1 cellular context compared by ENCODE assay signal in the genomic region with DNA sequence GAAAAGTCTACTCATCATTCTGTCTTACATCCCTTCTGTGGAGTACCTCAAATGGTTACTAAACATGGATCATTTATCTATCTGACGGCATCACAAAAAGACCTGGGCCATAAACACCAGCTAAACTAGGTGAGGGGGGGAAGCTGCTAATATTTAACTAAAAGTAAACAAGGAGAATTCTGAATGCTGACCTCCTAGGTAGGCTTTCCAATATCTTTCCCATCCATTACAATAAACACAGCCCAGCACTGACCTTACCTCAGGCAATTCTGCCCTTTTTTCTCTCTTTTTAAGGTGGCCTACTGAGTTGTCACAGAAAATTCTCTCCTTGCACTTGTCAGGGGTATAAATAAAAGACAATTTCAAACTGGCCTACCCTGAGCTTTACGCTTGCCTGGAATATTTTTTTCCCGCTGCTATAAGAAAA.
TF ChIP-seq lines count a peak whose summit lies in the region.

No MANE protein-coding gene starts in this region.

TF ChIP-seq in HepG2, 621 proteins besides CTCF, POLR2A, EP300 and RAD21 (continued from another document and continues in another):
- TF ChIP-seq, protein P1, sequence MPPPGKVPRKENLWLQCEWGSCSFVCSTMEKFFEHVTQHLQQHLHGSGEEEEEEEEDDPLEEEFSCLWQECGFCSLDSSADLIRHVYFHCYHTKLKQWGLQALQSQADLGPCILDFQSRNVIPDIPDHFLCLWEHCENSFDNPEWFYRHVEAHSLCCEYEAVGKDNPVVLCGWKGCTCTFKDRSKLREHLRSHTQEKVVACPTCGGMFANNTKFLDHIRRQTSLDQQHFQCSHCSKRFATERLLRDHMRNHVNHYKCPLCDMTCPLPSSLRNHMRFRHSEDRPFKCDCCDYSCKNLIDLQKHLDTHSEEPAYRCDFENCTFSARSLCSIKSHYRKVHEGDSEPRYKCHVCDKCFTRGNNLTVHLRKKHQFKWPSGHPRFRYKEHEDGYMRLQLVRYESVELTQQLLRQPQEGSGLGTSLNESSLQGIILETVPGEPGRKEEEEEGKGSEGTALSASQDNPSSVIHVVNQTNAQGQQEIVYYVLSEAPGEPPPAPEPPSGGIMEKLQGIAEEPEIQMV (CRISPR knock-in tag; IDR thresholded peaks at IDR 0.05; ENCODE audit: low read depth) = no peak
- TF ChIP-seq ZFP62 (CRISPR knock-in tag; IDR thresholded peaks at IDR 0.05) = no peak
- TF ChIP-seq ZIK1 (CRISPR knock-in tag; IDR thresholded peaks at IDR 0.05; ENCODE audit: borderline replicate concordance, low read depth) = no peak
- TF ChIP-seq ZNF841 (CRISPR knock-in tag; IDR thresholded peaks at IDR 0.05; ENCODE audit: borderline replicate concordance) = no peak
- TF ChIP-seq, protein P2, sequence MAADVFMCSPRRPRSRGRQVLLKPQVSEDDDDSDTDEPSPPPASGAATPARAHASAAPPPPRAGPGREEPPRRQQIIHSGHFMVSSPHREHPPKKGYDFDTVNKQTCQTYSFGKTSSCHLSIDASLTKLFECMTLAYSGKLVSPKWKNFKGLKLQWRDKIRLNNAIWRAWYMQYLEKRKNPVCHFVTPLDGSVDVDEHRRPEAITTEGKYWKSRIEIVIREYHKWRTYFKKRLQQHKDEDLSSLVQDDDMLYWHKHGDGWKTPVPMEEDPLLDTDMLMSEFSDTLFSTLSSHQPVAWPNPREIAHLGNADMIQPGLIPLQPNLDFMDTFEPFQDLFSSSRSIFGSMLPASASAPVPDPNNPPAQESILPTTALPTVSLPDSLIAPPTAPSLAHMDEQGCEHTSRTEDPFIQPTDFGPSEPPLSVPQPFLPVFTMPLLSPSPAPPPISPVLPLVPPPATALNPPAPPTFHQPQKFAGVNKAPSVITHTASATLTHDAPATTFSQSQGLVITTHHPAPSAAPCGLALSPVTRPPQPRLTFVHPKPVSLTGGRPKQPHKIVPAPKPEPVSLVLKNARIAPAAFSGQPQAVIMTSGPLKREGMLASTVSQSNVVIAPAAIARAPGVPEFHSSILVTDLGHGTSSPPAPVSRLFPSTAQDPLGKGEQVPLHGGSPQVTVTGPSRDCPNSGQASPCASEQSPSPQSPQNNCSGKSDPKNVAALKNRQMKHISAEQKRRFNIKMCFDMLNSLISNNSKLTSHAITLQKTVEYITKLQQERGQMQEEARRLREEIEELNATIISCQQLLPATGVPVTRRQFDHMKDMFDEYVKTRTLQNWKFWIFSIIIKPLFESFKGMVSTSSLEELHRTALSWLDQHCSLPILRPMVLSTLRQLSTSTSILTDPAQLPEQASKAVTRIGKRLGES (CRISPR knock-in tag; IDR thresholded peaks at IDR 0.05; ENCODE audit: borderline replicate concordance) = no peak
- TF ChIP-seq ZNF274 (CRISPR knock-in tag; IDR thresholded peaks at IDR 0.05) = no peak
- TF ChIP-seq, protein P3, sequence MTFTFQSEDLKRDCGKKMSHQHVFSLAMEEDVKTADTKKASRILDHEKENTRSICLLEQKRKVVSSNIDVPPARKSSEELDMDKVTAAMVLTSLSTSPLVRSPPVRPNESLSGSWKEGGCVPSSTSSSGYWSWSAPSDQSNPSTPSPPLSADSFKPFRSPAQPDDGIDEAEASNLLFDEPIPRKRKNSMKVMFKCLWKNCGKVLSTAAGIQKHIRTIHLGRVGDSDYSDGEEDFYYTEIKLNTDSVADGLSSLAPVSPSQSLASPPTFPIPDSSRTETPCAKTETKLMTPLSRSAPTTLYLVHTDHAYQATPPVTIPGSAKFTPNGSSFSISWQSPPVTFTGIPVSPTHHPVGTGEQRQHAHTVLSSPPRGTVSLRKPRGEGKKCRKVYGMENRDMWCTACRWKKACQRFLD (CRISPR knock-in tag; IDR thresholded peaks at IDR 0.05; ENCODE audit: borderline replicate concordance) = no peak
- peak; percentile 97 for TF ChIP-seq FOXA3 (CRISPR knock-in tag; IDR thresholded peaks at IDR 0.05)
- TF ChIP-seq HOXA7 (CRISPR knock-in tag; IDR thresholded peaks at IDR 0.05) = no peak
- no peak for TF ChIP-seq ZNF251 (CRISPR knock-in tag; IDR thresholded peaks at IDR 0.05)
- TF ChIP-seq TCF7 (IDR thresholded peaks at IDR 0.05; ENCODE audit: low read depth) = no peak
- TF ChIP-seq, protein P4, sequence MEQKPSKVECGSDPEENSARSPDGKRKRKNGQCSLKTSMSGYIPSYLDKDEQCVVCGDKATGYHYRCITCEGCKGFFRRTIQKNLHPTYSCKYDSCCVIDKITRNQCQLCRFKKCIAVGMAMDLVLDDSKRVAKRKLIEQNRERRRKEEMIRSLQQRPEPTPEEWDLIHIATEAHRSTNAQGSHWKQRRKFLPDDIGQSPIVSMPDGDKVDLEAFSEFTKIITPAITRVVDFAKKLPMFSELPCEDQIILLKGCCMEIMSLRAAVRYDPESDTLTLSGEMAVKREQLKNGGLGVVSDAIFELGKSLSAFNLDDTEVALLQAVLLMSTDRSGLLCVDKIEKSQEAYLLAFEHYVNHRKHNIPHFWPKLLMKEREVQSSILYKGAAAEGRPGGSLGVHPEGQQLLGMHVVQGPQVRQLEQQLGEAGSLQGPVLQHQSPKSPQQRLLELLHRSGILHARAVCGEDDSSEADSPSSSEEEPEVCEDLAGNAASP (CRISPR knock-in tag; IDR thresholded peaks at IDR 0.05; ENCODE audit: borderline replicate concordance) = peak; percentile 66; the same call in 1 of the 2 replicates
- TF ChIP-seq STAT5B (CRISPR knock-in tag; IDR thresholded peaks at IDR 0.05) = no peak
- TF ChIP-seq TBX3 (IDR thresholded peaks at IDR 0.05; ENCODE audit: borderline replicate concordance) = no peak
- TF ChIP-seq MATR3 (CRISPR knock-in tag; IDR thresholded peaks at IDR 0.05) = no peak
- TF ChIP-seq PAF1 (CRISPR knock-in tag; IDR thresholded peaks at IDR 0.05) = no peak
- TF ChIP-seq NFKBIZ (CRISPR knock-in tag; IDR thresholded peaks at IDR 0.05) = no peak
- no peak for TF ChIP-seq FOSL2 (CRISPR knock-in tag; IDR thresholded peaks at IDR 0.05)
- TF ChIP-seq ZBTB7A (CRISPR knock-in tag; IDR thresholded peaks at IDR 0.05) = no peak
- peak; percentile 61; the same call in 1 of the 2 replicates for TF ChIP-seq POLR2AphosphoS5 (IDR thresholded peaks at IDR 0.05; ENCODE audit: low read depth, low read length)
- TF ChIP-seq ZNF383 (CRISPR knock-in tag; IDR thresholded peaks at IDR 0.05; ENCODE audit: borderline replicate concordance) = no peak
- TF ChIP-seq FOSL1 (CRISPR knock-in tag; IDR thresholded peaks at IDR 0.05; ENCODE audit: borderline replicate concordance) = no peak
- TF ChIP-seq ZNF652 (CRISPR knock-in tag; IDR thresholded peaks at IDR 0.05; ENCODE audit: borderline replicate concordance, low read depth) = peak; percentile 61; the same call in 1 of the 2 replicates
- 0 out of 2 replicates have a peak, but pooled peaks have one; percentile 14 for TF ChIP-seq ZNF331 (CRISPR knock-in tag; IDR thresholded peaks at IDR 0.05)
- no peak for TF ChIP-seq IRF2 (CRISPR knock-in tag; IDR thresholded peaks at IDR 0.05)
- TF ChIP-seq, protein P5, sequence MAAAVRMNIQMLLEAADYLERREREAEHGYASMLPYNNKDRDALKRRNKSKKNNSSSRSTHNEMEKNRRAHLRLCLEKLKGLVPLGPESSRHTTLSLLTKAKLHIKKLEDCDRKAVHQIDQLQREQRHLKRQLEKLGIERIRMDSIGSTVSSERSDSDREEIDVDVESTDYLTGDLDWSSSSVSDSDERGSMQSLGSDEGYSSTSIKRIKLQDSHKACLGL (CRISPR knock-in tag; IDR thresholded peaks at IDR 0.05) = no peak
- no peak for TF ChIP-seq POLR2AphosphoS2 (IDR thresholded peaks at IDR 0.05; ENCODE audit: low read depth, low read length)
- TF ChIP-seq RFX5 (IDR thresholded peaks at IDR 0.05; ENCODE audit: low read depth, low read length) = no peak
- TF ChIP-seq, protein P6, sequence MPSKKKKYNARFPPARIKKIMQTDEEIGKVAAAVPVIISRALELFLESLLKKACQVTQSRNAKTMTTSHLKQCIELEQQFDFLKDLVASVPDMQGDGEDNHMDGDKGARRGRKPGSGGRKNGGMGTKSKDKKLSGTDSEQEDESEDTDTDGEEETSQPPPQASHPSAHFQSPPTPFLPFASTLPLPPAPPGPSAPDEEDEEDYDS (CRISPR knock-in tag; IDR thresholded peaks at IDR 0.05) = peak; percentile 43; the same call in 1 of the 2 replicates
- TF ChIP-seq, protein P7, sequence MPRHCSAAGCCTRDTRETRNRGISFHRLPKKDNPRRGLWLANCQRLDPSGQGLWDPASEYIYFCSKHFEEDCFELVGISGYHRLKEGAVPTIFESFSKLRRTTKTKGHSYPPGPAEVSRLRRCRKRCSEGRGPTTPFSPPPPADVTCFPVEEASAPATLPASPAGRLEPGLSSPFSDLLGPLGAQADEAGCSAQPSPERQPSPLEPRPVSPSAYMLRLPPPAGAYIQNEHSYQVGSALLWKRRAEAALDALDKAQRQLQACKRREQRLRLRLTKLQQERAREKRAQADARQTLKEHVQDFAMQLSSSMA (CRISPR knock-in tag; IDR thresholded peaks at IDR 0.05) = no peak
- 0 out of 2 replicates have a peak, but pooled peaks have one; percentile 58 for TF ChIP-seq PITX1 (CRISPR knock-in tag; IDR thresholded peaks at IDR 0.05)
- no peak for TF ChIP-seq ZKSCAN1 (IDR thresholded peaks at IDR 0.05; ENCODE audit: low read length)
- TF ChIP-seq ZFAT (CRISPR knock-in tag; conservative IDR thresholded peaks at IDR 0.05) = no peak
- TF ChIP-seq, protein P8, sequence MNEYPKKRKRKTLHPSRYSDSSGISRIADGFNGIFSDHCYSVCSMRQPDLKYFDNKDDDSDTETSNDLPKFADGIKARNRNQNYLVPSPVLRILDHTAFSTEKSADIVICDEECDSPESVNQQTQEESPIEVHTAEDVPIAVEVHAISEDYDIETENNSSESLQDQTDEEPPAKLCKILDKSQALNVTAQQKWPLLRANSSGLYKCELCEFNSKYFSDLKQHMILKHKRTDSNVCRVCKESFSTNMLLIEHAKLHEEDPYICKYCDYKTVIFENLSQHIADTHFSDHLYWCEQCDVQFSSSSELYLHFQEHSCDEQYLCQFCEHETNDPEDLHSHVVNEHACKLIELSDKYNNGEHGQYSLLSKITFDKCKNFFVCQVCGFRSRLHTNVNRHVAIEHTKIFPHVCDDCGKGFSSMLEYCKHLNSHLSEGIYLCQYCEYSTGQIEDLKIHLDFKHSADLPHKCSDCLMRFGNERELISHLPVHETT (CRISPR knock-in tag; conservative IDR thresholded peaks at IDR 0.05) = no peak
- TF ChIP-seq ZNF180 (CRISPR knock-in tag; IDR thresholded peaks at IDR 0.05; ENCODE audit: borderline replicate concordance, low read depth) = no peak
- no peak for TF ChIP-seq IRX3 (CRISPR knock-in tag; IDR thresholded peaks at IDR 0.05; ENCODE audit: borderline replicate concordance, low read depth)
- no peak for TF ChIP-seq ZNF460 (CRISPR knock-in tag; IDR thresholded peaks at IDR 0.05; ENCODE audit: borderline replicate concordance)
- TF ChIP-seq, protein P9, sequence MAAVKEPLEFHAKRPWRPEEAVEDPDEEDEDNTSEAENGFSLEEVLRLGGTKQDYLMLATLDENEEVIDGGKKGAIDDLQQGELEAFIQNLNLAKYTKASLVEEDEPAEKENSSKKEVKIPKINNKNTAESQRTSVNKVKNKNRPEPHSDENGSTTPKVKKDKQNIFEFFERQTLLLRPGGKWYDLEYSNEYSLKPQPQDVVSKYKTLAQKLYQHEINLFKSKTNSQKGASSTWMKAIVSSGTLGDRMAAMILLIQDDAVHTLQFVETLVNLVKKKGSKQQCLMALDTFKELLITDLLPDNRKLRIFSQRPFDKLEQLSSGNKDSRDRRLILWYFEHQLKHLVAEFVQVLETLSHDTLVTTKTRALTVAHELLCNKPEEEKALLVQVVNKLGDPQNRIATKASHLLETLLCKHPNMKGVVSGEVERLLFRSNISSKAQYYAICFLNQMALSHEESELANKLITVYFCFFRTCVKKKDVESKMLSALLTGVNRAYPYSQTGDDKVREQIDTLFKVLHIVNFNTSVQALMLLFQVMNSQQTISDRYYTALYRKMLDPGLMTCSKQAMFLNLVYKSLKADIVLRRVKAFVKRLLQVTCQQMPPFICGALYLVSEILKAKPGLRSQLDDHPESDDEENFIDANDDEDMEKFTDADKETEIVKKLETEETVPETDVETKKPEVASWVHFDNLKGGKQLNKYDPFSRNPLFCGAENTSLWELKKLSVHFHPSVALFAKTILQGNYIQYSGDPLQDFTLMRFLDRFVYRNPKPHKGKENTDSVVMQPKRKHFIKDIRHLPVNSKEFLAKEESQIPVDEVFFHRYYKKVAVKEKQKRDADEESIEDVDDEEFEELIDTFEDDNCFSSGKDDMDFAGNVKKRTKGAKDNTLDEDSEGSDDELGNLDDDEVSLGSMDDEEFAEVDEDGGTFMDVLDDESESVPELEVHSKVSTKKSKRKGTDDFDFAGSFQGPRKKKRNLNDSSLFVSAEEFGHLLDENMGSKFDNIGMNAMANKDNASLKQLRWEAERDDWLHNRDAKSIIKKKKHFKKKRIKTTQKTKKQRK (IDR thresholded peaks at IDR 0.05; ENCODE audit: low read length) = no peak
- no peak for TF ChIP-seq CCAR2 (optimal IDR thresholded peaks at IDR 0.05; ENCODE audit: low read depth, low read length)
- TF ChIP-seq MAFK (conservative IDR thresholded peaks at IDR 0.05 in 1 of 2, IDR thresholded peaks at IDR 0.05 in 1 of 2; ENCODE audit: low read length in 2 of 2) = 0 out of 4 replicates have a peak, but pooled peaks of 1 of the 2 experiments have one; percentile 0
- no peak for TF ChIP-seq ZNF501 (CRISPR knock-in tag; IDR thresholded peaks at IDR 0.05)
- TF ChIP-seq KMT2B (CRISPR knock-in tag; IDR thresholded peaks at IDR 0.05) = no peak
- no peak for TF ChIP-seq CHCHD3 (CRISPR knock-in tag; IDR thresholded peaks at IDR 0.05)
- TF ChIP-seq FIP1L1 (IDR thresholded peaks at IDR 0.05; ENCODE audit: borderline replicate concordance, insufficient read depth, low read depth, low read length) = no peak
- TF ChIP-seq THAP11 (CRISPR knock-in tag; IDR thresholded peaks at IDR 0.05) = peak; percentile 26; the same call in 1 of the 2 replicates
- TF ChIP-seq, protein P10, sequence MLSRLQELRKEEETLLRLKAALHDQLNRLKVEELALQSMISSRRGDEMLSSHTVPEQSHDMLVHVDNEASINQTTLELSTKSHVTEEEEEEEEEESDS (CRISPR knock-in tag; IDR thresholded peaks at IDR 0.05; ENCODE audit: borderline replicate concordance) = no peak
- peak; percentile 86 for TF ChIP-seq PPARG (CRISPR knock-in tag; conservative IDR thresholded peaks at IDR 0.05)
- TF ChIP-seq NFIC (IDR thresholded peaks at IDR 0.05; ENCODE audit: low read length) = peak; percentile 42; the same call in 1 of the 2 replicates
- no peak for TF ChIP-seq SMAD3 (CRISPR knock-in tag; IDR thresholded peaks at IDR 0.05)
- no peak for TF ChIP-seq THYN1 (CRISPR knock-in tag; IDR thresholded peaks at IDR 0.05; ENCODE audit: borderline replicate concordance, low read depth)
- no peak for TF ChIP-seq ZNF30 (CRISPR knock-in tag; IDR thresholded peaks at IDR 0.05)
- TF ChIP-seq, protein P11, sequence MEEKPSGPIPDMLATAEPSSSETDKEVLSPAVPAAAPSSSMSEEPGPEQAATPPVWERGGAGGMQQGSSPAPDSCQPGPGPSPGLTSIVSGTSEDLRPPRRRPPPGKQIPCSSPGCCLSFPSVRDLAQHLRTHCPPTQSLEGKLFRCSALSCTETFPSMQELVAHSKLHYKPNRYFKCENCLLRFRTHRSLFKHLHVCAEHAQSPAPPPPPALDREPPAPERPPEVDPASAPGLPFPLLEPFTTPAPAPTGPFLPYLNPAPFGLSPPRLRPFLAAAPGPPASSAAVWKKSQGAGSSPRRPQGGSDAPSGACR (CRISPR knock-in tag; IDR thresholded peaks at IDR 0.05) = no peak
- TF ChIP-seq PTBP1 (IDR thresholded peaks at IDR 0.05; ENCODE audit: low read depth, low read length, poor library complexity, severe bottlenecking) = no peak
- TF ChIP-seq ISL2 (CRISPR knock-in tag; IDR thresholded peaks at IDR 0.05) = peak; percentile 54; the same call in 1 of the 2 replicates
